8 cellular contexts compared by ENCODE assay signal in the genomic region with DNA sequence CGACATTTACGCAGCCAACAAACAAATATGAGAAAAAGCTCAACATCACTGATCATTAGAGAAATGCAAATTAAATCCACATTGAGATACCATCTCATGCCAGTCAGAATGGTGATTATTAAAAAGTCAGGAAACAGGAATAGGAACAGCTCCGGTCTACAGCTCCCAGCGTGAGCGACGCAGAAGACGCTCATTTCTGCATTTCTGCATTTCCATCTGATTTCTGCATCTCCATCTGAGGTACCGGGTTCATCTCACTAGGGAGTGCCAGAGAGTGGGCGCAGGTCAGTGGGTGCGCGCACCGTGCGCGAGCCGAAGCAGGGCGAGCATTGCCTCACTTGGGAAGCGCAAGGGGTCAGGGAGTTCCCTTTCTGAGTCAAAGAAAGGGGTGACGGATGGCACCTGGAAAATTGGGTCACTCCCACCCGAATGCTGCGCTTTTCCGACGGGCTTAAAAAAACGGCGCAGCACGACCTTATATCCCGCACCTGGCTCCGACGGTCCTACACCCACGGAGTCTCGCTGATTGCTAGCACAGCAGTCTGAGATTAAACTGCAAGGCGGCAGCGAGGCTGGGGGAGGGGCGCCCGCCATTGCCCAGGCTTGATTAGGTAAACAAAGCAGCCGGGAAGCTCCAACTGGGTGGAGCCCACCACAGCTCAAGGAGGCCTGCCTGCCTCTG. TPM values are rescaled to one million over a fixed set of nuclear protein-coding genes. Genes with fewer than 3 reads are reported as not detected.
DNase-seq lines count a peak whose midpoint lies in the region; ATAC-seq and TF ChIP-seq lines count a peak whose summit lies in the region.
"Not testable (repeated sequence)": the region's sequence is repeated elsewhere in the genome, so short reads cannot be mapped to it uniquely, and the experiment has no call there.

No MANE protein-coding gene starts in this region.

- not testable (repeated sequence) for TF ChIP-seq CTCF in CD8-positive, alpha-beta T cell (IDR thresholded peaks at IDR 0.05); epithelial cell of esophagus (IDR thresholded peaks at IDR 0.05; ENCODE audit: insufficient read depth, low read depth, low read length, missing control alignments)
- 0 out of 2 replicates have a peak, but pooled peaks have one; percentile 6 for TF ChIP-seq CTCF in VCaP (conservative IDR thresholded peaks at IDR 0.05)

- H2BK120ac ChIP-seq in mesendoderm (ENCODE audit: low read depth, low read length), result not testable (repeated sequence)

- H3K4ac ChIP-seq in mesendoderm (ENCODE audit: low read depth, low read length), result not testable (repeated sequence)

- peak overlapping the region; percentile 43 for H3K4me3 ChIP-seq in CD8-positive, alpha-beta T cell (ENCODE audit: low read depth, low read length)
- H3K4me3 ChIP-seq in epithelial cell of esophagus (ENCODE audit: low read length) (peak overlapping the region; percentile 25), mesendoderm (ENCODE audit: low read length) (peak overlapping the region; percentile 23)

- peak overlapping the region; percentile 56 for H3K18ac ChIP-seq in mesendoderm (ENCODE audit: low read length)

- H3K79me1 ChIP-seq in mesendoderm (ENCODE audit: low read length), result not testable (repeated sequence)

- POLR2A ChIA-PET in CD8-positive, alpha-beta T cell (lab: Charles Lee), result interaction anchor here (1.4 kb wide), 1 partner anchor 11 kb away, joined by 5 read pairs; the partner anchor contains the start of gene DDX18

- CTCF ChIA-PET in CD8-positive, alpha-beta T cell (lab: Charles Lee), result interaction anchor here (1.7 kb wide), 1 partner anchor 10 kb away, joined by 11 read pairs; the partner anchor contains the start of gene DDX18

- peak overlapping the region; percentile 22 for H3K9ac ChIP-seq in mesendoderm (ENCODE audit: low read length)

- no CpG with 5 or more reads among the region's 35 CpGs for WGBS in mesendoderm (ENCODE audit: extremely low coverage, insufficient coverage, low lambda C conversion rate)

- not testable (repeated sequence) for DNase-seq in CD8-positive, alpha-beta T cell; epithelial cell of esophagus (ENCODE audit: low read depth)
- DNase-seq in NCI-H510A treated with DMSO at 0.1 percent for 48 hours (lab: John Stamatoyannopoulos, UW) (peak; percentile 23), mesendoderm (peak; percentile 36)
- peak; percentile 7 for DNase-seq in activated naive CD8-positive, alpha-beta T cell treated with anti-CD3 and anti-CD28 coated beads for 36 hours

- not testable (repeated sequence) for H2BK5ac ChIP-seq in mesendoderm (ENCODE audit: low read length)

- H4K5ac ChIP-seq in mesendoderm (ENCODE audit: low read length), result not testable (repeated sequence)

- H3K36me3 Mint-ChIP-seq in CD8-positive, alpha-beta T cell; activated naive CD8-positive, alpha-beta T cell treated with anti-CD3 and anti-CD28 coated beads for 36 hours; stimulated activated memory B cell treated with anti-CD40 and anti-IgM and Interleukin-4, amounts not matched to agents 10 μg/mL and 1 μg/mL and 100 μg/mL, for 72 hours: not testable (repeated sequence)

- not testable (repeated sequence) for H3K4me1 Mint-ChIP-seq in CD8-positive, alpha-beta T cell (ENCODE audit: low read depth); activated naive CD8-positive, alpha-beta T cell treated with anti-CD3 and anti-CD28 coated beads for 36 hours; stimulated activated memory B cell treated with anti-CD40 and anti-IgM and Interleukin-4, amounts not matched to agents 10 μg/mL and 1 μg/mL and 100 μg/mL, for 72 hours

- H3K9me3 ChIP-seq in CD8-positive, alpha-beta T cell (ENCODE audit: low read length), result not testable (repeated sequence)

- not testable (repeated sequence) for H3K23ac ChIP-seq in mesendoderm (ENCODE audit: low read length)

- intact Hi-C loops in CD8-positive, alpha-beta T cell (cut with DNase I, micrococcal nuclease), result not testable (repeated sequence)

- peak overlapping the region; percentile 71 for H3K27ac Mint-ChIP-seq in CD8-positive, alpha-beta T cell
- H3K27ac Mint-ChIP-seq in activated naive CD8-positive, alpha-beta T cell treated with anti-CD3 and anti-CD28 coated beads for 36 hours, result peak overlapping the region; percentile 19
- not testable (repeated sequence) for H3K27ac Mint-ChIP-seq in stimulated activated memory B cell treated with anti-CD40 and anti-IgM and Interleukin-4, amounts not matched to agents 10 μg/mL and 1 μg/mL and 100 μg/mL, for 72 hours

- peak; percentile 49 for ATAC-seq in CD8-positive, alpha-beta T cell
- ATAC-seq in HG03469 (IDR thresholded peaks at IDR 0.05; ENCODE audit: unreplicated experiment), result peak; percentile 88
- not testable (repeated sequence) for ATAC-seq in stimulated activated memory B cell treated with anti-CD40 and anti-IgM and Interleukin-4, amounts not matched to agents 10 μg/mL and 1 μg/mL and 100 μg/mL, for 72 hours

- peak overlapping the region; percentile 80 for H3K56ac ChIP-seq in mesendoderm (ENCODE audit: low read length)

- H4K8ac ChIP-seq in mesendoderm (ENCODE audit: low read depth, low read length), result not testable (repeated sequence)

- H3K4me2 ChIP-seq in mesendoderm (ENCODE audit: low read length), result peak overlapping the region; percentile 25

- H3K27me3 Mint-ChIP-seq in CD8-positive, alpha-beta T cell (ENCODE audit: low read depth), result peaks cover 30% of the 10 kb centered on the region
- H3K27me3 Mint-ChIP-seq in activated naive CD8-positive, alpha-beta T cell treated with anti-CD3 and anti-CD28 coated beads for 36 hours, result peaks cover 25% of the 10 kb centered on the region
- H3K27me3 Mint-ChIP-seq in stimulated activated memory B cell treated with anti-CD40 and anti-IgM and Interleukin-4, amounts not matched to agents 10 μg/mL and 1 μg/mL and 100 μg/mL, for 72 hours, result peaks cover 45% of the 10 kb centered on the region

- peak overlapping the region; percentile 27 for H3K27ac ChIP-seq in CD8-positive, alpha-beta T cell (ENCODE audit: low read depth, low read length)
- H3K27ac ChIP-seq in VCaP, result peak overlapping the region; percentile 38; the same call in 1 of the 2 replicates
- not testable (repeated sequence) for H3K27ac ChIP-seq in mesendoderm (ENCODE audit: low read depth, low read length)

- H3K27me3 ChIP-seq in CD8-positive, alpha-beta T cell (ENCODE audit: insufficient read depth, low read length); mesendoderm (ENCODE audit: insufficient read depth, low read length, poor library complexity): not testable (repeated sequence)

- H2AK5ac ChIP-seq in mesendoderm (ENCODE audit: low read length), result not testable (repeated sequence)

- not testable (repeated sequence) for H3K36me3 ChIP-seq in CD8-positive, alpha-beta T cell (ENCODE audit: insufficient read depth, low read length); mesendoderm (ENCODE audit: control insufficient read depth, insufficient read depth, low read length)

- peak overlapping the region; percentile 78 for H3K4me3 Mint-ChIP-seq in CD8-positive, alpha-beta T cell
- H3K4me3 Mint-ChIP-seq in activated naive CD8-positive, alpha-beta T cell treated with anti-CD3 and anti-CD28 coated beads for 36 hours, result peak overlapping the region; percentile 69
- H3K4me3 Mint-ChIP-seq in stimulated activated memory B cell treated with anti-CD40 and anti-IgM and Interleukin-4, amounts not matched to agents 10 μg/mL and 1 μg/mL and 100 μg/mL, for 72 hours, result peak overlapping the region; percentile 76

- not testable (repeated sequence) for H2BK15ac ChIP-seq in mesendoderm (replicated peaks; ENCODE audit: low read depth)

- H3K79me2 ChIP-seq in mesendoderm (ENCODE audit: control insufficient read depth, insufficient read depth, low read length), result not testable (repeated sequence)

- H3K4me1 ChIP-seq in CD8-positive, alpha-beta T cell (ENCODE audit: insufficient read depth, low read length); mesendoderm (ENCODE audit: control insufficient read depth, low read depth, low read length): not testable (repeated sequence)

- not testable (repeated sequence) for H3K9me3 Mint-ChIP-seq in CD8-positive, alpha-beta T cell; activated naive CD8-positive, alpha-beta T cell treated with anti-CD3 and anti-CD28 coated beads for 36 hours; stimulated activated memory B cell treated with anti-CD40 and anti-IgM and Interleukin-4, amounts not matched to agents 10 μg/mL and 1 μg/mL and 100 μg/mL, for 72 hours

RNA-seq across cellular contexts. Expression of gene DDX18, which starts 10.7 kb away (rescaled TPM):
- 100 to 1,000 TPM; 124 to 129 TPM for total RNA-seq in CD8-positive, alpha-beta T cell
- 100 to 1,000 TPM; 170 to 180 TPM for total RNA-seq in activated naive CD8-positive, alpha-beta T cell treated with anti-CD3 and anti-CD28 coated beads for 36 hours
- 151 TPM for polyA plus RNA-seq in mesendoderm (2013, experiment 1 of 2)
- polyA plus RNA-seq in mesendoderm (2013, experiment 2 of 2), result 155 TPM
